In the genomic region with DNA sequence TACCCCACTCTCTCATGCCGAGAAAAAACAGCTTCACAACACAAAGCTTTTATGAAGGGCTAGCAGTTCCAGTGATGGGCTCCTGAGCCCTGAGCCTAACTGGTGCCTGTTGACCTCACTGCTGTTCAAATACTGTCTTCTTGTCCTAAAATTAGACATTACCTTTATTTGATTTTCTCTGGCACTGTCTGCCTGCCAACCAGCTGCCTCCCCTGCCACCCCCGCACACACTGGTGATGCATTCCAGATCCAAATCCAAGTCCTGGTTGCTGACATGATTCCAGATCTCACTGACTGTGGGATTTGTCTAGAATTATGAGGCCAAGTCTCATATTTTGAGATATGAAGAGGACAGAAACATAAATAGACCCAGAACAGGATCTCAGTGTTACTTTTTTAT, we compare ENCODE assay signal across 22 cellular contexts.
DNase-seq lines count a peak whose midpoint lies in the region; ATAC-seq and TF ChIP-seq lines count a peak whose summit lies in the region.
"Had no signal": no experiment of that assay in that cellular context is flagged by ENCODE, and none has a peak within 500 bp of the region (broad histone marks: within the 10 kb centered on the region; RNA-seq: fewer than 3 reads in every experiment).

No MANE protein-coding gene starts in this region.

- no peak overlapping the region for H2AK5ac ChIP-seq in mesendoderm (ENCODE audit: low read length)

- no peak overlapping the region for H2BK5ac ChIP-seq in mesendoderm (ENCODE audit: low read length)

- H3K9ac ChIP-seq in mesendoderm (ENCODE audit: low read length): no peak overlapping the region
- H3K9ac ChIP-seq: KMS-11 had no signal

- H3K4me2 ChIP-seq in mesendoderm (ENCODE audit: low read length): no peak overlapping the region
- H3K4me2 ChIP-seq: KMS-11 had no signal

- H3K79me2 ChIP-seq in mesendoderm (ENCODE audit: control insufficient read depth, insufficient read depth, low read length): no peaks in the 10 kb centered on the region

- H3K23ac ChIP-seq in mesendoderm (ENCODE audit: low read length): no peak overlapping the region

- H4K8ac ChIP-seq in mesendoderm (ENCODE audit: low read depth, low read length): no peak overlapping the region

- ATAC-seq in SK-N-SH treated with all-trans-retinoic acid at 6 μM for 48 hours: peak; percentile 36; the same call in 2 of the 3 replicates
- ATAC-seq: CD8-positive, alpha-beta T cell had no signal

- DNase-seq in DMS53 (lab: John Stamatoyannopoulos, UW): peak; percentile 42
- no peak for DNase-seq in DMS53 treated with DMSO at 0.1 percent for 48 hours (lab: John Stamatoyannopoulos, UW; ENCODE audit: unreplicated experiment)
- no peak for DNase-seq in mesendoderm
- no peak for DNase-seq in GOT3 (lab: John Stamatoyannopoulos, UW)
- no peak for DNase-seq in DMS114 treated with DMSO at 0.1 percent for 48 hours (lab: John Stamatoyannopoulos, UW; ENCODE audit: unreplicated experiment)
- DNase-seq in NCI-H2227 (lab: John Stamatoyannopoulos, UW; ENCODE audit: unreplicated experiment): no peak
- DNase-seq: ACHN; C1 segment of cervical spinal cord; CD8-positive, alpha-beta T cell; IMR-90; MV-4-11; NCI-H1694; NCI-H2081 treated with DMSO at 0.1 percent for 48 hours; NCI-H2171 treated with DMSO at 0.1 percent for 48 hours; NCI-H510A; NK-92 treated with Interleukin-12 subunit alpha and Interleukin-12 subunit beta, amount 100 ng/mL, for 24 hours; SIG-M5 had no signal

- H3K4me3 ChIP-seq in mesendoderm (ENCODE audit: low read length): no peak overlapping the region

- no peaks in the 10 kb centered on the region for H3K36me3 ChIP-seq in mesendoderm (ENCODE audit: control insufficient read depth, insufficient read depth, low read length)

- H3K56ac ChIP-seq in mesendoderm (ENCODE audit: low read length): no peak overlapping the region

- H2BK120ac ChIP-seq in mesendoderm (ENCODE audit: low read depth, low read length): peak overlapping the region; percentile 7

- H3K4ac ChIP-seq in mesendoderm (ENCODE audit: low read depth, low read length): no peak overlapping the region

- H3K18ac ChIP-seq in mesendoderm (ENCODE audit: low read length): no peak overlapping the region

- H3K27me3 ChIP-seq in mesendoderm (ENCODE audit: insufficient read depth, low read length, poor library complexity): no peaks in the 10 kb centered on the region

- no peak overlapping the region for H3K27ac ChIP-seq in mesendoderm (ENCODE audit: low read depth, low read length)
- peak overlapping the region; percentile 44 for H3K27ac ChIP-seq in temporal lobe (ENCODE audit: low read depth, low read length)
- H3K27ac ChIP-seq: 22Rv1, KMS-11, RWPE1 had no signal

- no peaks in the 10 kb centered on the region for H3K79me1 ChIP-seq in mesendoderm (ENCODE audit: low read length)

- H3K4me1 ChIP-seq in mesendoderm (ENCODE audit: control insufficient read depth, low read depth, low read length): no peaks in the 10 kb centered on the region

- no peak overlapping the region for H2BK15ac ChIP-seq in mesendoderm (replicated peaks; ENCODE audit: low read depth)

- H4K5ac ChIP-seq in mesendoderm (ENCODE audit: low read length): no peak overlapping the region

- WGBS in mesendoderm (ENCODE audit: extremely low coverage, insufficient coverage, low lambda C conversion rate): no CpG with 5 or more reads among the region's 2 CpGs

TF ChIP-seq in SK-N-SH treated with all-trans-retinoic acid at 6 μM for 48 hours, 23 proteins besides CTCF, POLR2A, EP300 and RAD21:
- no peak for TF ChIP-seq ZC3H10 (CRISPR knock-in tag; IDR thresholded peaks at IDR 0.05)
- no peak for TF ChIP-seq ZNF8 (CRISPR knock-in tag; IDR thresholded peaks at IDR 0.05)
- no peak for TF ChIP-seq CSDC2 (CRISPR knock-in tag; IDR thresholded peaks at IDR 0.05)
- no peak for TF ChIP-seq ARNTL (CRISPR knock-in tag; IDR thresholded peaks at IDR 0.05; ENCODE audit: borderline replicate concordance, low read depth)
- TF ChIP-seq GLIS3 (CRISPR knock-in tag; IDR thresholded peaks at IDR 0.05): no peak
- no peak for TF ChIP-seq SNAI2 (CRISPR knock-in tag; IDR thresholded peaks at IDR 0.05)
- TF ChIP-seq, protein P1, sequence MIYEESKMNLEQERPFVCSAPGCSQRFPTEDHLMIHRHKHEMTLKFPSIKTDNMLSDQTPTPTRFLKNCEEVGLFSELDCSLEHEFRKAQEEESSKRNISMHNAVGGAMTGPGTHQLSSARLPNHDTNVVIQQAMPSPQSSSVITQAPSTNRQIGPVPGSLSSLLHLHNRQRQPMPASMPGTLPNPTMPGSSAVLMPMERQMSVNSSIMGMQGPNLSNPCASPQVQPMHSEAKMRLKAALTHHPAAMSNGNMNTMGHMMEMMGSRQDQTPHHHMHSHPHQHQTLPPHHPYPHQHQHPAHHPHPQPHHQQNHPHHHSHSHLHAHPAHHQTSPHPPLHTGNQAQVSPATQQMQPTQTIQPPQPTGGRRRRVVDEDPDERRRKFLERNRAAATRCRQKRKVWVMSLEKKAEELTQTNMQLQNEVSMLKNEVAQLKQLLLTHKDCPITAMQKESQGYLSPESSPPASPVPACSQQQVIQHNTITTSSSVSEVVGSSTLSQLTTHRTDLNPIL (CRISPR knock-in tag; IDR thresholded peaks at IDR 0.05; ENCODE audit: low read depth): no peak
- no peak for TF ChIP-seq ZFP30 (CRISPR knock-in tag; IDR thresholded peaks at IDR 0.05)
- TF ChIP-seq ZNF70 (CRISPR knock-in tag; IDR thresholded peaks at IDR 0.05): no peak
- TF ChIP-seq, protein P2, sequence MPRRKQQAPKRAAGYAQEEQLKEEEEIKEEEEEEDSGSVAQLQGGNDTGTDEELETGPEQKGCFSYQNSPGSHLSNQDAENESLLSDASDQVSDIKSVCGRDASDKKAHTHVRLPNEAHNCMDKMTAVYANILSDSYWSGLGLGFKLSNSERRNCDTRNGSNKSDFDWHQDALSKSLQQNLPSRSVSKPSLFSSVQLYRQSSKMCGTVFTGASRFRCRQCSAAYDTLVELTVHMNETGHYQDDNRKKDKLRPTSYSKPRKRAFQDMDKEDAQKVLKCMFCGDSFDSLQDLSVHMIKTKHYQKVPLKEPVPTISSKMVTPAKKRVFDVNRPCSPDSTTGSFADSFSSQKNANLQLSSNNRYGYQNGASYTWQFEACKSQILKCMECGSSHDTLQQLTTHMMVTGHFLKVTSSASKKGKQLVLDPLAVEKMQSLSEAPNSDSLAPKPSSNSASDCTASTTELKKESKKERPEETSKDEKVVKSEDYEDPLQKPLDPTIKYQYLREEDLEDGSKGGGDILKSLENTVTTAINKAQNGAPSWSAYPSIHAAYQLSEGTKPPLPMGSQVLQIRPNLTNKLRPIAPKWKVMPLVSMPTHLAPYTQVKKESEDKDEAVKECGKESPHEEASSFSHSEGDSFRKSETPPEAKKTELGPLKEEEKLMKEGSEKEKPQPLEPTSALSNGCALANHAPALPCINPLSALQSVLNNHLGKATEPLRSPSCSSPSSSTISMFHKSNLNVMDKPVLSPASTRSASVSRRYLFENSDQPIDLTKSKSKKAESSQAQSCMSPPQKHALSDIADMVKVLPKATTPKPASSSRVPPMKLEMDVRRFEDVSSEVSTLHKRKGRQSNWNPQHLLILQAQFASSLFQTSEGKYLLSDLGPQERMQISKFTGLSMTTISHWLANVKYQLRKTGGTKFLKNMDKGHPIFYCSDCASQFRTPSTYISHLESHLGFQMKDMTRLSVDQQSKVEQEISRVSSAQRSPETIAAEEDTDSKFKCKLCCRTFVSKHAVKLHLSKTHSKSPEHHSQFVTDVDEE (CRISPR knock-in tag; IDR thresholded peaks at IDR 0.05): no peak
- no peak for TF ChIP-seq RARB (CRISPR knock-in tag; IDR thresholded peaks at IDR 0.05)
- peak; percentile 33; the same call in 1 of the 2 replicates for TF ChIP-seq TCF4 (CRISPR knock-in tag; IDR thresholded peaks at IDR 0.05; ENCODE audit: borderline replicate concordance)
- TF ChIP-seq BACH2 (CRISPR knock-in tag; IDR thresholded peaks at IDR 0.05; ENCODE audit: borderline replicate concordance): no peak
- peak; percentile 76 for TF ChIP-seq ISL1 (CRISPR knock-in tag; IDR thresholded peaks at IDR 0.05)
